In genomic region chr4:4991541-4992099, GRCh38 we compare ENCODE assay signal across 18 cellular contexts. TPM values are rescaled to one million over a fixed set of nuclear protein-coding genes. Genes with fewer than 3 reads are reported as not detected.
DNase-seq lines count a peak whose midpoint lies in the region; TF ChIP-seq lines count a peak whose summit lies in the region.
"Had no signal": no experiment of that assay in that cellular context is flagged by ENCODE, and none has a peak within 500 bp of the region (broad histone marks: within the 10 kb centered on the region; RNA-seq: fewer than 3 reads in every experiment).

No MANE protein-coding gene starts in this region.

- H3K9me3 ChIP-seq in muscle layer of duodenum (ENCODE audit: control insufficient read depth in 1 of 2, low read length in 2 of 2) (no peaks in the 10 kb centered on the region), stomach smooth muscle (ENCODE audit: control insufficient read depth in 2 of 2, low read length in 2 of 2) (no peaks in the 10 kb centered on the region)
- H3K9me3 ChIP-seq: Caco-2 had no signal

- TF ChIP-seq CTCF in HFFc6 (IDR thresholded peaks at IDR 0.05) (no peak), astrocyte of the spinal cord (IDR thresholded peaks at IDR 0.05; ENCODE audit: low read depth, low read length) (no peak)

- H3K9ac ChIP-seq in stomach smooth muscle (ENCODE audit: low read length in 2 of 2) = peak overlapping the region; percentile 43 to 54

- peaks cover 21% of the 10 kb centered on the region for H3K27me3 Mint-ChIP-seq in HFFc6 (ENCODE audit: insufficient read depth)

- H3K27ac ChIP-seq in muscle layer of duodenum (ENCODE audit: low read length) (peak overlapping the region; percentile 79), stomach smooth muscle (ENCODE audit: low read length) (peak overlapping the region; percentile 78)

- no peaks in the 10 kb centered on the region for H3K9me3 Mint-ChIP-seq in HFFc6
- H3K9me3 Mint-ChIP-seq: stimulated activated naive B cell treated with anti-CD40 and anti-IgM and Interleukin-4, amounts not matched to agents 10 μg/mL and 1 μg/mL and 100 μg/mL, for 72 hours had no signal

- TF ChIP-seq POLR2A in erythroblast (IDR thresholded peaks at IDR 0.05; ENCODE audit: low read length) = no peak

- H3K4me1 Mint-ChIP-seq in HFFc6 (ENCODE audit: low read depth) = peaks cover 30% of the 10 kb centered on the region

- no peak for DNase-seq in HFFc6
- peak; percentile 3 for DNase-seq in astrocyte of the spinal cord (ENCODE audit: low read depth, low spot score)
- no peak for DNase-seq in activated T-cell treated with anti-CD3 and anti-CD28 coated beads for 4 hours
- DNase-seq in erythroblast (lab: John Stamatoyannopoulos, UW) = no peak
- no peak for DNase-seq in SIG-M5 treated with dmso at 0.1 percent for 504 hours (lab: John Stamatoyannopoulos, UW; ENCODE audit: unreplicated experiment)
- no peak for DNase-seq in cerebellar nuclear complex (lab: John Stamatoyannopoulos, UW)
- DNase-seq: activated CD4-positive, CD25-positive, alpha-beta regulatory T cell; AML-193; Caco-2; midbrain; NCI-H1930; NCI-H446; SHP77; stimulated activated naive B cell treated with anti-CD40 and anti-IgM and Interleukin-4, amounts not matched to agents 10 μg/mL and 1 μg/mL and 100 μg/mL, for 72 hours; T-helper 17 cell had no signal

- H3K36me3 ChIP-seq in muscle layer of duodenum (ENCODE audit: control insufficient read depth in 1 of 2, insufficient read depth in 2 of 2, low read length in 2 of 2) = no peaks in the 10 kb centered on the region
- no peaks in the 10 kb centered on the region for H3K36me3 ChIP-seq in stomach smooth muscle (ENCODE audit: control insufficient read depth in 2 of 2, insufficient read depth in 2 of 2, low read length in 2 of 2)

- no peaks in the 10 kb centered on the region for H3K36me3 Mint-ChIP-seq in HFFc6 (ENCODE audit: low read depth)
- H3K36me3 Mint-ChIP-seq: stimulated activated naive B cell treated with anti-CD40 and anti-IgM and Interleukin-4, amounts not matched to agents 10 μg/mL and 1 μg/mL and 100 μg/mL, for 72 hours had no signal

- in situ Hi-C loops in astrocyte of the spinal cord (cut with HindIII; ENCODE audit: low sequenced_read_pairs) = no loop called here

- H3K4me1 ChIP-seq in muscle layer of duodenum (ENCODE audit: control insufficient read depth in 1 of 2, insufficient read depth in 2 of 2, low read length in 2 of 2) = peaks cover 8 to 31% of the 10 kb centered on the region in 2 donors
- H3K4me1 ChIP-seq in stomach smooth muscle (ENCODE audit: control insufficient read depth, insufficient read depth, low read length) = peaks cover 44% of the 10 kb centered on the region

- H3K27ac Mint-ChIP-seq in HFFc6 = peak overlapping the region; percentile 83
- H3K27ac Mint-ChIP-seq: stimulated activated naive B cell treated with anti-CD40 and anti-IgM and Interleukin-4, amounts not matched to agents 10 μg/mL and 1 μg/mL and 100 μg/mL, for 72 hours; T-helper 17 cell had no signal

- no peaks in the 10 kb centered on the region for H3K27me3 ChIP-seq in muscle layer of duodenum (ENCODE audit: low read depth, low read length)
- no peaks in the 10 kb centered on the region for H3K27me3 ChIP-seq in stomach smooth muscle (ENCODE audit: control insufficient read depth in 1 of 2, insufficient read depth in 2 of 2, low read length in 2 of 2)

- H3K4me3 ChIP-seq in astrocyte of the spinal cord (ENCODE audit: low read depth, low read length) (no peak overlapping the region), muscle layer of duodenum (ENCODE audit: low read depth in 1 of 2, low read length in 2 of 2) (no peak overlapping the region), stomach smooth muscle (ENCODE audit: low read length in 2 of 2) (peak overlapping the region in 1 of 2 donors; percentile 29)

- peak overlapping the region; percentile 70 for H3K4me3 Mint-ChIP-seq in HFFc6
- H3K4me3 Mint-ChIP-seq: stimulated activated naive B cell treated with anti-CD40 and anti-IgM and Interleukin-4, amounts not matched to agents 10 μg/mL and 1 μg/mL and 100 μg/mL, for 72 hours; T-helper 17 cell had no signal

RNA-seq across cellular contexts. Expression of gene CYTL1, which starts 27.6 kb away (rescaled TPM):
- not detected for total RNA-seq in HFFc6 (2021; fragmentation: NEBNext Ultra II Directional; extraction: Animal tissue kit (Norgen Biotek cat#: 25700))
- total RNA-seq: activated CD8-positive, alpha-beta memory T cell treated with anti-CD3 and anti-CD28 coated beads for 36 hours; Caco-2; T-helper 17 cell had no signal

RNA-seq across cellular contexts. Expression of gene STK32B, which starts 59.7 kb away (rescaled TPM):
- total RNA-seq in HFFc6 (2021; fragmentation: NEBNext Ultra II Directional; extraction: Animal tissue kit (Norgen Biotek cat#: 25700)) = under 1 TPM in 5 of 6 experiments, not detected in 1; 0.14 to 0.33 (median 0.18) TPM
- total RNA-seq: activated CD8-positive, alpha-beta memory T cell treated with anti-CD3 and anti-CD28 coated beads for 36 hours had no signal
